1 cellular context compared by ENCODE assay signal in the genomic region with DNA sequence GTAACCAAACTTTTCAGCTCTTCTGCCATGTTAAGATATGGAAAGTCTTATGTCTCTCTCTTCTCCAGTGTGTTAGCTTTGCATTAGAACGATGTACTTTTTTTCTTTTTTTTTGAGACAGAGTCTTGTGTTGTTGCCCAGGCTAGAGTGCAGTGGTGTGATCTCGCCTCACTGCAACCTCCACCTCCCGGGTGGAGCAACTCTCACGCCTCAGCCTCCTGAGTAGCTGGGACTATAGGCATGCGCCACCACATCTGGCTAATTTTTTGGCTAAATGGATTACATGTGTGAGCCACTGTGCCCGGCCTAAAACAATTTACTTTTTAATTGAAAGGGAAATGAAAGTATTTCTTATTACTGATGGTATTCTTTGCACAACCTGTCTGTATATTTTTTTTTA.
TF ChIP-seq lines count a peak whose summit lies in the region.

No MANE protein-coding gene starts in this region.

TF ChIP-seq in K562, 482 proteins besides CTCF, POLR2A, EP300 and RAD21 (continued from another document):
- TF ChIP-seq, protein P1, sequence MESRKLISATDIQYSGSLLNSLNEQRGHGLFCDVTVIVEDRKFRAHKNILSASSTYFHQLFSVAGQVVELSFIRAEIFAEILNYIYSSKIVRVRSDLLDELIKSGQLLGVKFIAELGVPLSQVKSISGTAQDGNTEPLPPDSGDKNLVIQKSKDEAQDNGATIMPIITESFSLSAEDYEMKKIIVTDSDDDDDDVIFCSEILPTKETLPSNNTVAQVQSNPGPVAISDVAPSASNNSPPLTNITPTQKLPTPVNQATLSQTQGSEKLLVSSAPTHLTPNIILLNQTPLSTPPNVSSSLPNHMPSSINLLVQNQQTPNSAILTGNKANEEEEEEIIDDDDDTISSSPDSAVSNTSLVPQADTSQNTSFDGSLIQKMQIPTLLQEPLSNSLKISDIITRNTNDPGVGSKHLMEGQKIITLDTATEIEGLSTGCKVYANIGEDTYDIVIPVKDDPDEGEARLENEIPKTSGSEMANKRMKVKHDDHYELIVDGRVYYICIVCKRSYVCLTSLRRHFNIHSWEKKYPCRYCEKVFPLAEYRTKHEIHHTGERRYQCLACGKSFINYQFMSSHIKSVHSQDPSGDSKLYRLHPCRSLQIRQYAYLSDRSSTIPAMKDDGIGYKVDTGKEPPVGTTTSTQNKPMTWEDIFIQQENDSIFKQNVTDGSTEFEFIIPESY (CRISPR knock-in tag; IDR thresholded peaks at IDR 0.05) = peak; percentile 59
- no peak for TF ChIP-seq ZNF253 (CRISPR knock-in tag; conservative IDR thresholded peaks at IDR 0.05)
- TF ChIP-seq ETS2 (tag; IDR thresholded peaks at IDR 0.05; ENCODE audit: borderline replicate concordance, poor library complexity, severe bottlenecking) = no peak
- TF ChIP-seq, protein P2, sequence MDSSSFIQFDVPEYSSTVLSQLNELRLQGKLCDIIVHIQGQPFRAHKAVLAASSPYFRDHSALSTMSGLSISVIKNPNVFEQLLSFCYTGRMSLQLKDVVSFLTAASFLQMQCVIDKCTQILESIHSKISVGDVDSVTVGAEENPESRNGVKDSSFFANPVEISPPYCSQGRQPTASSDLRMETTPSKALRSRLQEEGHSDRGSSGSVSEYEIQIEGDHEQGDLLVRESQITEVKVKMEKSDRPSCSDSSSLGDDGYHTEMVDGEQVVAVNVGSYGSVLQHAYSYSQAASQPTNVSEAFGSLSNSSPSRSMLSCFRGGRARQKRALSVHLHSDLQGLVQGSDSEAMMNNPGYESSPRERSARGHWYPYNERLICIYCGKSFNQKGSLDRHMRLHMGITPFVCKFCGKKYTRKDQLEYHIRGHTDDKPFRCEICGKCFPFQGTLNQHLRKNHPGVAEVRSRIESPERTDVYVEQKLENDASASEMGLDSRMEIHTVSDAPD (CRISPR knock-in tag; IDR thresholded peaks at IDR 0.05) = no peak
- no peak for TF ChIP-seq DIDO1 (tag; IDR thresholded peaks at IDR 0.05; ENCODE audit: low read depth)
- TF ChIP-seq, protein P3, sequence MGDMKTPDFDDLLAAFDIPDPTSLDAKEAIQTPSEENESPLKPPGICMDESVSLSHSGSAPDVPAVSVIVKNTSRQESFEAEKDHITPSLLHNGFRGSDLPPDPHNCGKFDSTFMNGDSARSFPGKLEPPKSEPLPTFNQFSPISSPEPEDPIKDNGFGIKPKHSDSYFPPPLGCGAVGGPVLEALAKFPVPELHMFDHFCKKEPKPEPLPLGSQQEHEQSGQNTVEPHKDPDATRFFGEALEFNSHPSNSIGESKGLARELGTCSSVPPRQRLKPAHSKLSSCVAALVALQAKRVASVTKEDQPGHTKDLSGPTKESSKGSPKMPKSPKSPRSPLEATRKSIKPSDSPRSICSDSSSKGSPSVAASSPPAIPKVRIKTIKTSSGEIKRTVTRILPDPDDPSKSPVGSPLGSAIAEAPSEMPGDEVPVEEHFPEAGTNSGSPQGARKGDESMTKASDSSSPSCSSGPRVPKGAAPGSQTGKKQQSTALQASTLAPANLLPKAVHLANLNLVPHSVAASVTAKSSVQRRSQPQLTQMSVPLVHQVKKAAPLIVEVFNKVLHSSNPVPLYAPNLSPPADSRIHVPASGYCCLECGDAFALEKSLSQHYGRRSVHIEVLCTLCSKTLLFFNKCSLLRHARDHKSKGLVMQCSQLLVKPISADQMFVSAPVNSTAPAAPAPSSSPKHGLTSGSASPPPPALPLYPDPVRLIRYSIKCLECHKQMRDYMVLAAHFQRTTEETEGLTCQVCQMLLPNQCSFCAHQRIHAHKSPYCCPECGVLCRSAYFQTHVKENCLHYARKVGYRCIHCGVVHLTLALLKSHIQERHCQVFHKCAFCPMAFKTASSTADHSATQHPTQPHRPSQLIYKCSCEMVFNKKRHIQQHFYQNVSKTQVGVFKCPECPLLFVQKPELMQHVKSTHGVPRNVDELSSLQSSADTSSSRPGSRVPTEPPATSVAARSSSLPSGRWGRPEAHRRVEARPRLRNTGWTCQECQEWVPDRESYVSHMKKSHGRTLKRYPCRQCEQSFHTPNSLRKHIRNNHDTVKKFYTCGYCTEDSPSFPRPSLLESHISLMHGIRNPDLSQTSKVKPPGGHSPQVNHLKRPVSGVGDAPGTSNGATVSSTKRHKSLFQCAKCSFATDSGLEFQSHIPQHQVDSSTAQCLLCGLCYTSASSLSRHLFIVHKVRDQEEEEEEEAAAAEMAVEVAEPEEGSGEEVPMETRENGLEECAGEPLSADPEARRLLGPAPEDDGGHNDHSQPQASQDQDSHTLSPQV (IDR thresholded peaks at IDR 0.05) = 0 out of 2 replicates have a peak, but pooled peaks have one; percentile 29
- no peak for TF ChIP-seq ZNF212 (CRISPR knock-in tag; IDR thresholded peaks at IDR 0.05)
- TF ChIP-seq ZNF316 (IDR thresholded peaks at IDR 0.05) = no peak
- peak in 1 of 2 experiments; percentile 23; a peak in 1 of 4 replicates for TF ChIP-seq FOXK2 (conservative IDR thresholded peaks at IDR 0.05 in 1 of 2, IDR thresholded peaks at IDR 0.05 in 1 of 2; ENCODE audit: low read depth in 2 of 2)
- TF ChIP-seq MTA3 (IDR thresholded peaks at IDR 0.05; ENCODE audit: borderline replicate concordance) = no peak
TF ChIP-seq in K562: peak in this region for 9.
